14 cellular contexts compared by ENCODE assay signal in genomic region chr16:27425961-27426360, GRCh38. TPM values are rescaled to one million over a fixed set of nuclear protein-coding genes. Genes with fewer than 3 reads are reported as not detected.
DNase-seq lines count a peak whose midpoint lies in the region; ATAC-seq and TF ChIP-seq lines count a peak whose summit lies in the region.
"Had no signal": no experiment of that assay in that cellular context is flagged by ENCODE, and none has a peak within 500 bp of the region (broad histone marks: within the 10 kb centered on the region; RNA-seq: fewer than 3 reads in every experiment).

No MANE protein-coding gene starts in this region.

- 82 to 93% (median 83%) methylated on average over 1 of the region's 1 CpG for WGBS in spleen, 5 donors

- H3K9me3 ChIP-seq in spleen (peaks cover 8 to 29% (median 28%) of the 10 kb centered on the region in 8 donors), vagina (peaks cover 10% of the 10 kb centered on the region)

- POLR2A ChIA-PET in activated naive CD8-positive, alpha-beta T cell treated with anti-CD3 and anti-CD28 coated beads, Interleukin-2, amount 10 ng/mL, durations not matched to agents 7 days and 5 days (lab: Charles Lee): interaction anchor here (1.1 to 3.4 kb wide), 4 partner anchors 20 to 196 kb away, joined by 4 to 23 read pairs (median 10); partner anchors contain the start of gene IL21R

- H3K4me3 Mint-ChIP-seq in activated T-cell treated with anti-CD3 and anti-CD28 coated beads, Interleukin-2, amount 50 U/mL, for 24 hours: no peak overlapping the region
- H3K4me3 Mint-ChIP-seq in IgD-negative memory B cell: peak overlapping the region in 3 of 4 donors; percentile 1 to 85 (median 43)
- H3K4me3 Mint-ChIP-seq in activated naive CD8-positive, alpha-beta T cell treated with anti-CD3 and anti-CD28 coated beads, Interleukin-2, amount 10 ng/mL, durations not matched to agents 7 days and 5 days: peak overlapping the region; percentile 71
- H3K4me3 Mint-ChIP-seq: nephron had no signal

- H3K4me1 ChIP-seq in spleen (peaks cover 3 to 70% (median 40%) of the 10 kb centered on the region in 6 donors), vagina (no peaks in the 10 kb centered on the region)
- H3K4me1 ChIP-seq: psoas muscle had no signal

- peaks cover 80% of the 10 kb centered on the region for H3K4me1 Mint-ChIP-seq in activated T-cell treated with anti-CD3 and anti-CD28 coated beads, Interleukin-2, amount 50 U/mL, for 24 hours (ENCODE audit: low read depth)
- H3K4me1 Mint-ChIP-seq in IgD-negative memory B cell: peaks cover 28 to 37% (median 30%) of the 10 kb centered on the region in 3 donors
- H3K4me1 Mint-ChIP-seq in activated naive CD8-positive, alpha-beta T cell treated with anti-CD3 and anti-CD28 coated beads, Interleukin-2, amount 10 ng/mL, durations not matched to agents 7 days and 5 days: peaks cover 47% of the 10 kb centered on the region
- H3K4me1 Mint-ChIP-seq: nephron had no signal

- peaks cover 0 to 13% (median 0%) of the 10 kb centered on the region in 6 donors for H3K36me3 ChIP-seq in spleen
- H3K36me3 ChIP-seq in vagina: no peaks in the 10 kb centered on the region
- H3K36me3 ChIP-seq: heart left ventricle, MG63 had no signal

- no peak for ATAC-seq in activated naive CD8-positive, alpha-beta T cell treated with anti-CD3 and anti-CD28 coated beads, Interleukin-2, amount 10 ng/mL, durations not matched to agents 7 days and 5 days (ENCODE audit: low read depth)
- ATAC-seq in GM21447 (IDR thresholded peaks at IDR 0.05; ENCODE audit: unreplicated experiment): no peak

- H3K27me3 Mint-ChIP-seq in activated T-cell treated with anti-CD3 and anti-CD28 coated beads, Interleukin-2, amount 50 U/mL, for 24 hours: no peaks in the 10 kb centered on the region
- peaks cover 20% of the 10 kb centered on the region for H3K27me3 Mint-ChIP-seq in IgD-negative memory B cell
- H3K27me3 Mint-ChIP-seq in activated naive CD8-positive, alpha-beta T cell treated with anti-CD3 and anti-CD28 coated beads, Interleukin-2, amount 10 ng/mL, durations not matched to agents 7 days and 5 days: no peaks in the 10 kb centered on the region

- in situ Hi-C loops in G401 (cut with HindIII; ENCODE audit: low sequenced_read_pairs): no loop called here

- H3K4me3 ChIP-seq in spleen (no peak overlapping the region), vagina (no peak overlapping the region)
- H3K4me3 ChIP-seq: heart left ventricle, MG63, psoas muscle had no signal

- no peak for DNase-seq in activated T-cell treated with anti-CD3 and anti-CD28 coated beads, Interleukin-2, amount 50 U/mL, for 24 hours
- DNase-seq in activated T-cell treated with anti-CD3 and anti-CD28 coated beads for 4 hours (no peak), spleen (peak; percentile 27), vagina (ENCODE audit: extremely low spot score in 2 of 2) (no peak), G401 (ENCODE audit: low spot score) (no peak)
- no peak for DNase-seq in activated naive CD8-positive, alpha-beta T cell treated with anti-CD3 and anti-CD28 coated beads, Interleukin-2, amount 10 ng/mL, durations not matched to agents 7 days and 5 days
- DNase-seq: NCI-H187 treated with DMSO at 0.1 percent for 48 hours, NCI-H524 treated with DMSO at 0.1 percent for 48 hours, psoas muscle had no signal

- H3K9me3 Mint-ChIP-seq in activated T-cell treated with anti-CD3 and anti-CD28 coated beads, Interleukin-2, amount 50 U/mL, for 24 hours: peaks cover 13% of the 10 kb centered on the region
- H3K9me3 Mint-ChIP-seq in IgD-negative memory B cell: peaks cover 0 to 11% (median 3%) of the 10 kb centered on the region in 3 donors
- H3K9me3 Mint-ChIP-seq in activated naive CD8-positive, alpha-beta T cell treated with anti-CD3 and anti-CD28 coated beads, Interleukin-2, amount 10 ng/mL, durations not matched to agents 7 days and 5 days: peaks cover 12% of the 10 kb centered on the region

- peak overlapping the region; percentile 94 for H3K27ac Mint-ChIP-seq in activated T-cell treated with anti-CD3 and anti-CD28 coated beads, Interleukin-2, amount 50 U/mL, for 24 hours
- peak overlapping the region in 1 of 3 donors; percentile 39 for H3K27ac Mint-ChIP-seq in IgD-negative memory B cell
- H3K27ac Mint-ChIP-seq in activated naive CD8-positive, alpha-beta T cell treated with anti-CD3 and anti-CD28 coated beads, Interleukin-2, amount 10 ng/mL, durations not matched to agents 7 days and 5 days: peak overlapping the region; percentile 86
- H3K27ac Mint-ChIP-seq: nephron had no signal

- H3K27ac ChIP-seq in spleen (peak overlapping the region in 3 of 8 donors; percentile 39 to 64 (median 46)), vagina (no peak overlapping the region)
- H3K27ac ChIP-seq: psoas muscle had no signal

- H3K27me3 ChIP-seq in spleen (replicated peaks in 1 of 7) (peaks cover 0 to 22% (median 0%) of the 10 kb centered on the region in 7 donors), vagina (no peaks in the 10 kb centered on the region)
- H3K27me3 ChIP-seq: MG63 had no signal

- TF ChIP-seq CTCF in spleen (IDR thresholded peaks at IDR 0.05 in 8 of 11, conservative IDR thresholded peaks at IDR 0.05 in 3 of 11): no peak
- TF ChIP-seq CTCF in vagina (IDR thresholded peaks at IDR 0.05): no peak

- no peak for TF ChIP-seq POLR2A in spleen (IDR thresholded peaks at IDR 0.05)
- no peak for TF ChIP-seq POLR2A in vagina (IDR thresholded peaks at IDR 0.05)

- intact Hi-C loops in spleen (cut with DNase I; ENCODE audit: low total_unique reads) (no loop called here), vagina (cut with DNase I) (no loop called here)

- peaks cover 98% of the 10 kb centered on the region for H3K36me3 Mint-ChIP-seq in activated T-cell treated with anti-CD3 and anti-CD28 coated beads, Interleukin-2, amount 50 U/mL, for 24 hours (ENCODE audit: low read depth)
- peaks cover 2% of the 10 kb centered on the region for H3K36me3 Mint-ChIP-seq in IgD-negative memory B cell
- peaks cover 56% of the 10 kb centered on the region for H3K36me3 Mint-ChIP-seq in activated naive CD8-positive, alpha-beta T cell treated with anti-CD3 and anti-CD28 coated beads, Interleukin-2, amount 10 ng/mL, durations not matched to agents 7 days and 5 days

RNA-seq across cellular contexts. Expression of gene IL21R, which starts 24.0 kb away (rescaled TPM):
- polyA plus RNA-seq in IgD-negative memory B cell (2.2 TPM), spleen (1 to 10 TPM; 2.7 to 6.0 (median 3.3) TPM)
- total RNA-seq in activated naive CD8-positive, alpha-beta T cell treated with anti-CD3 and anti-CD28 coated beads, Interleukin-2, amount 10 ng/mL, durations not matched to agents 7 days and 5 days: 10 to 100 TPM; 27.2 to 27.5 TPM
- total RNA-seq in spleen (10 to 100 TPM in 6 of 7 donors, 1 to 10 TPM in 1; 8.7 to 19.7 (median 13.0) TPM), vagina (0.98 TPM)
- 0.18 TPM in 1 of 2 replicates, not detected in the other for total RNA-seq in G401 (2014; rRNA removed; shearing (Covaris generic))
